1 cellular context compared by ENCODE assay signal in the genomic region with DNA sequence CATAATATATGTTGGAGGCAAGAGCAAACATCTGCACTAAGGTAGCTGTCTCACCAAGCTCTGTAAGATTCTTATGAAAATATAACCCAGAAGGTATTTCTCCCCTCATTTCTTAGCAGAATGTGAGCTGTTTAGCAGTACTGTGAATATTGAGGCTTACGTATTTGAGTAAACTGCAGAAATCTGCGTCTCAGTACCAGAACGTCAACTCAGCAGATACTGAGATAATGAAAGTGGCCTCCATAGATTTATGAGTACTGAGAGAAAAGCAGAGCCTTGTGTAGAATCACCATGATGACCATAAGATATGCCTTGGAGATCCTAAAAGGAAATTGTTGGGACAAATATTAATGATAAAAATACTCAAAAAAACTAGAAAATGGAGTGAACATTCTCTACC.
TF ChIP-seq lines count a peak whose summit lies in the region.

No MANE protein-coding gene starts in this region.

TF ChIP-seq in GM23338, 12 proteins besides CTCF, POLR2A, EP300 and RAD21 (continued from another document):
- TF ChIP-seq, protein P1, sequence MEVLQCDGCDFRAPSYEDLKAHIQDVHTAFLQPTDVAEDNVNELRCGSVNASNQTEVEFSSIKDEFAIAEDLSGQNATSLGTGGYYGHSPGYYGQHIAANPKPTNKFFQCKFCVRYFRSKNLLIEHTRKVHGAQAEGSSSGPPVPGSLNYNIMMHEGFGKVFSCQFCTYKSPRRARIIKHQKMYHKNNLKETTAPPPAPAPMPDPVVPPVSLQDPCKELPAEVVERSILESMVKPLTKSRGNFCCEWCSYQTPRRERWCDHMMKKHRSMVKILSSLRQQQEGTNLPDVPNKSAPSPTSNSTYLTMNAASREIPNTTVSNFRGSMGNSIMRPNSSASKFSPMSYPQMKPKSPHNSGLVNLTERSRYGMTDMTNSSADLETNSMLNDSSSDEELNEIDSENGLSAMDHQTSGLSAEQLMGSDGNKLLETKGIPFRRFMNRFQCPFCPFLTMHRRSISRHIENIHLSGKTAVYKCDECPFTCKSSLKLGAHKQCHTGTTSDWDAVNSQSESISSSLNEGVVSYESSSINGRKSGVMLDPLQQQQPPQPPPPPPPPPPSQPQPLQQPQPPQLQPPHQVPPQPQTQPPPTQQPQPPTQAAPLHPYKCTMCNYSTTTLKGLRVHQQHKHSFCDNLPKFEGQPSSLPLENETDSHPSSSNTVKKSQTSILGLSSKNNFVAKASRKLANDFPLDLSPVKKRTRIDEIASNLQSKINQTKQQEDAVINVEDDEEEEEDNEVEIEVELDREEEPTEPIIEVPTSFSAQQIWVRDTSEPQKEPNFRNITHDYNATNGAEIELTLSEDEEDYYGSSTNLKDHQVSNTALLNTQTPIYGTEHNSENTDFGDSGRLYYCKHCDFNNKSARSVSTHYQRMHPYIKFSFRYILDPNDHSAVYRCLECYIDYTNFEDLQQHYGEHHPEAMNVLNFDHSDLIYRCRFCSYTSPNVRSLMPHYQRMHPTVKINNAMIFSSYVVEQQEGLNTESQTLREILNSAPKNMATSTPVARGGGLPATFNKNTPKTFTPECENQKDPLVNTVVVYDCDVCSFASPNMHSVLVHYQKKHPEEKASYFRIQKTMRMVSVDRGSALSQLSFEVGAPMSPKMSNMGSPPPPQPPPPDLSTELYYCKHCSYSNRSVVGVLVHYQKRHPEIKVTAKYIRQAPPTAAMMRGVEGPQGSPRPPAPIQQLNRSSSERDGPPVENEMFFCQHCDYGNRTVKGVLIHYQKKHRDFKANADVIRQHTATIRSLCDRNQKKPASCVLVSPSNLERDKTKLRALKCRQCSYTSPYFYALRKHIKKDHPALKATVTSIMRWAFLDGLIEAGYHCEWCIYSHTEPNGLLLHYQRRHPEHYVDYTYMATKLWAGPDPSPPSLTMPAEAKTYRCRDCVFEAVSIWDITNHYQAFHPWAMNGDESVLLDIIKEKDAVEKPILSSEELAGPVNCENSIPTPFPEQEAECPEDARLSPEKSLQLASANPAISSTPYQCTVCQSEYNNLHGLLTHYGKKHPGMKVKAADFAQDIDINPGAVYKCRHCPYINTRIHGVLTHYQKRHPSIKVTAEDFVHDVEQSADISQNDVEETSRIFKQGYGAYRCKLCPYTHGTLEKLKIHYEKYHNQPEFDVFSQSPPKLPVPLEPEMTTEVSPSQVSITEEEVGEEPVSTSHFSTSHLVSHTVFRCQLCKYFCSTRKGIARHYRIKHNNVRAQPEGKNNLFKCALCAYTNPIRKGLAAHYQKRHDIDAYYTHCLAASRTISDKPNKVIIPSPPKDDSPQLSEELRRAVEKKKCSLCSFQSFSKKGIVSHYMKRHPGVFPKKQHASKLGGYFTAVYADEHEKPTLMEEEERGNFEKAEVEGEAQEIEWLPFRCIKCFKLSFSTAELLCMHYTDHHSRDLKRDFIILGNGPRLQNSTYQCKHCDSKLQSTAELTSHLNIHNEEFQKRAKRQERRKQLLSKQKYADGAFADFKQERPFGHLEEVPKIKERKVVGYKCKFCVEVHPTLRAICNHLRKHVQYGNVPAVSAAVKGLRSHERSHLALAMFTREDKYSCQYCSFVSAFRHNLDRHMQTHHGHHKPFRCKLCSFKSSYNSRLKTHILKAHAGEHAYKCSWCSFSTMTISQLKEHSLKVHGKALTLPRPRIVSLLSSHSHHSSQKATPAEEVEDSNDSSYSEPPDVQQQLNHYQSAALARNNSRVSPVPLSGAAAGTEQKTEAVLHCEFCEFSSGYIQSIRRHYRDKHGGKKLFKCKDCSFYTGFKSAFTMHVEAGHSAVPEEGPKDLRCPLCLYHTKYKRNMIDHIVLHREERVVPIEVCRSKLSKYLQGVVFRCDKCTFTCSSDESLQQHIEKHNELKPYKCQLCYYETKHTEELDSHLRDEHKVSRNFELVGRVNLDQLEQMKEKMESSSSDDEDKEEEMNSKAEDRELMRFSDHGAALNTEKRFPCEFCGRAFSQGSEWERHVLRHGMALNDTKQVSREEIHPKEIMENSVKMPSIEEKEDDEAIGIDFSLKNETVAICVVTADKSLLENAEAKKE (CRISPR knock-in tag; IDR thresholded peaks at IDR 0.05): no peak
